In genomic region chr18:36499938-36500337, GRCh38 we compare ENCODE assay signal across 10 cellular contexts.
DNase-seq lines count a peak whose midpoint lies in the region; ATAC-seq lines count a peak whose summit lies in the region.
"Had no signal": no experiment of that assay in that cellular context is flagged by ENCODE, and none has a peak within 500 bp of the region (broad histone marks: within the 10 kb centered on the region; RNA-seq: fewer than 3 reads in every experiment).

No MANE protein-coding gene starts in this region.

- H3K27me3 Mint-ChIP-seq in activated T-cell treated with anti-CD3 and anti-CD28 coated beads, Interleukin-2, amount 50 U/mL, for 4 hours (ENCODE audit: low read depth): peaks cover 4% of the 10 kb centered on the region

- no peaks in the 10 kb centered on the region for H3K36me3 Mint-ChIP-seq in activated T-cell treated with anti-CD3 and anti-CD28 coated beads, Interleukin-2, amount 50 U/mL, for 4 hours (ENCODE audit: insufficient read depth)

- peak; percentile 80 for ATAC-seq in GM18519 (IDR thresholded peaks at IDR 0.05; ENCODE audit: low FRiP score, unreplicated experiment)
- ATAC-seq in GM21619 (IDR thresholded peaks at IDR 0.05; ENCODE audit: unreplicated experiment): peak; percentile 94
- peak; percentile 84 for ATAC-seq in HG03460 (IDR thresholded peaks at IDR 0.05; ENCODE audit: unreplicated experiment)
- ATAC-seq in GM21723 (IDR thresholded peaks at IDR 0.05; ENCODE audit: unreplicated experiment): no peak
- ATAC-seq in activated T-cell treated with anti-CD3 and anti-CD28 coated beads, Interleukin-2, amount 50 U/mL, for 4 hours: no peak

- H3K4me3 Mint-ChIP-seq in activated T-cell treated with anti-CD3 and anti-CD28 coated beads, Interleukin-2, amount 50 U/mL, for 4 hours: no peak overlapping the region

- peak; percentile 5 for DNase-seq in germinal center (ENCODE audit: low spot score)
- no peak for DNase-seq in NCI-H526 treated with DMSO at 0.1 percent for 48 hours (lab: John Stamatoyannopoulos, UW)
- no peak for DNase-seq in DMS53 treated with DMSO at 0.1 percent for 48 hours (lab: John Stamatoyannopoulos, UW; ENCODE audit: unreplicated experiment)
- no peak for DNase-seq in activated T-cell treated with anti-CD3 and anti-CD28 coated beads, Interleukin-2, amount 50 U/mL, for 4 hours
- DNase-seq: activated CD4-positive, CD25-positive, alpha-beta regulatory T cell; NCI-H510A had no signal

- no peaks in the 10 kb centered on the region for H3K4me1 Mint-ChIP-seq in activated T-cell treated with anti-CD3 and anti-CD28 coated beads, Interleukin-2, amount 50 U/mL, for 4 hours (ENCODE audit: low read depth)

- no peaks in the 10 kb centered on the region for H3K9me3 Mint-ChIP-seq in activated T-cell treated with anti-CD3 and anti-CD28 coated beads, Interleukin-2, amount 50 U/mL, for 4 hours

Comparison
In these comparisons a context has a peak if more than half of its experiments do, and no peak if none do; other contexts are left out.
1. ATAC-seq: peak in GM18519 (single experiment), GM21619 (single experiment) and HG03460 (single experiment); none in GM21723 (single experiment) and activated T-cell treated with anti-CD3 and anti-CD28 coated beads, Interleukin-2, amount 50 U/mL, for 4 hours (0 of 2).